In genomic region chr4:141352775-141353544, GRCh38 we compare ENCODE assay signal across 8 cellular contexts.
DNase-seq lines count a peak whose midpoint lies in the region; ATAC-seq and TF ChIP-seq lines count a peak whose summit lies in the region.
"Had no signal": no experiment of that assay in that cellular context is flagged by ENCODE, and none has a peak within 500 bp of the region (broad histone marks: within the 10 kb centered on the region; RNA-seq: fewer than 3 reads in every experiment).

No MANE protein-coding gene starts in this region.

- POLR2A ChIA-PET in T-cell (lab: Charles Lee), result no interaction called here

- no peaks in the 10 kb centered on the region for H3K36me3 Mint-ChIP-seq in T-cell

- H3K27ac Mint-ChIP-seq in T-cell, result no peak overlapping the region

- no peak for TF ChIP-seq CTCF in thoracic aorta (IDR thresholded peaks at IDR 0.05)
- no peak for TF ChIP-seq CTCF in gastroesophageal sphincter (IDR thresholded peaks at IDR 0.05)

- peaks cover 11 to 40% of the 10 kb centered on the region in 2 donors for H3K4me1 ChIP-seq in thoracic aorta (ENCODE audit: control insufficient read depth in 1 of 2, low read depth in 2 of 2)
- H3K4me1 ChIP-seq in gastroesophageal sphincter, result no peaks in the 10 kb centered on the region

- no peak for TF ChIP-seq EP300 in gastroesophageal sphincter (IDR thresholded peaks at IDR 0.05)

- H3K4me3 ChIP-seq in thoracic aorta, result peak overlapping the region; percentile 12
- no peak overlapping the region for H3K4me3 ChIP-seq in gastroesophageal sphincter
- H3K4me3 ChIP-seq: thyroid gland had no signal

- H3K27me3 ChIP-seq in thoracic aorta (replicated peaks; ENCODE audit: insufficient read depth) (no peaks in the 10 kb centered on the region), gastroesophageal sphincter (no peaks in the 10 kb centered on the region)
- H3K27me3 ChIP-seq: thyroid gland had no signal

- H3K36me3 ChIP-seq in thoracic aorta, result no peaks in the 10 kb centered on the region
- no peaks in the 10 kb centered on the region for H3K36me3 ChIP-seq in gastroesophageal sphincter
- H3K36me3 ChIP-seq: thyroid gland had no signal

- 44 to 63% methylated on average over 5 of the region's 5 CpGs for WGBS in gastroesophageal sphincter (ENCODE audit: low coverage in 1 of 2), 2 donors

- DNase-seq in HK-2 (ENCODE audit: unreplicated experiment), result peak; percentile 21
- peak; percentile 48 for DNase-seq in SKM-1 treated with dmso at 0.1 percent for 144 hours (lab: John Stamatoyannopoulos, UW; ENCODE audit: unreplicated experiment)
- DNase-seq in left cardiac atrium, result no peak
- no peak for DNase-seq in thoracic aorta (ENCODE audit: low spot score)
- DNase-seq in T-cell, result no peak
- no peak for DNase-seq in putamen (ENCODE audit: low spot score)
- DNase-seq: thyroid gland had no signal

- peak; percentile 44 to 77 for ATAC-seq in left cardiac atrium
- ATAC-seq in thoracic aorta (ENCODE audit: insufficient number of reproducible peaks, low FRiP score, low read depth), result no peak
- ATAC-seq in T-cell (replicated peaks in 1 of 4), result no peak
- ATAC-seq in gastroesophageal sphincter, result no peak

- H3K9me3 Mint-ChIP-seq in T-cell, result no peaks in the 10 kb centered on the region

- peak overlapping the region; percentile 10 to 63 for H3K27ac ChIP-seq in thoracic aorta
- H3K27ac ChIP-seq in gastroesophageal sphincter, result no peak overlapping the region
- H3K27ac ChIP-seq: thyroid gland had no signal

- H3K4me1 Mint-ChIP-seq in T-cell, result peaks cover 0 to 7% (median 0%) of the 10 kb centered on the region in 3 donors

- H3K9me3 ChIP-seq in thoracic aorta (no peaks in the 10 kb centered on the region), gastroesophageal sphincter (no peaks in the 10 kb centered on the region)
- H3K9me3 ChIP-seq: thyroid gland had no signal

- CTCF ChIA-PET in T-cell (lab: Charles Lee), result no interaction called here

- peaks cover 0 to 3% of the 10 kb centered on the region in 2 donors for H3K27me3 Mint-ChIP-seq in T-cell

- no peak overlapping the region for H3K4me3 Mint-ChIP-seq in T-cell

- intact Hi-C loops in left cardiac atrium (cut with DNase I), result no loop called here

- no peak for TF ChIP-seq POLR2A in gastroesophageal sphincter (IDR thresholded peaks at IDR 0.05)

Comparison
In these comparisons a context has a peak if more than half of its experiments do, and no peak if none do; other contexts are left out.
1. DNase-seq: peak in HK-2 (single experiment) and SKM-1 treated with dmso at 0.1 percent for 144 hours (single experiment); none in left cardiac atrium (single experiment), thoracic aorta (single experiment), T-cell (0 of 34) and putamen (single experiment).
2. ATAC-seq: peak in left cardiac atrium (2 of 2); none in thoracic aorta (single experiment), T-cell (0 of 4) and gastroesophageal sphincter (single experiment).
3. H3K27ac ChIP-seq: peak in thoracic aorta (2 of 2); none in gastroesophageal sphincter (0 of 4).